10 cellular contexts compared by ENCODE assay signal in genomic region chr3:66439666-66440344, GRCh38.
A peak's percentile ranks its signal among the peaks of the same experiment; 100 is the strongest.
DNase-seq lines count a peak whose midpoint lies in the region; ATAC-seq and TF ChIP-seq lines count a peak whose summit lies in the region.
"Had no signal": no experiment of that assay in that cellular context is flagged by ENCODE, and none has a peak within 500 bp of the region (broad histone marks: within the 10 kb centered on the region; RNA-seq: fewer than 3 reads in every experiment).

No MANE protein-coding gene starts in this region.

- H3K4me1 ChIP-seq in neutrophil (ENCODE audit: control insufficient read depth in 1 of 2, insufficient read depth in 1 of 2, low read depth in 1 of 2, low read length in 1 of 2) (peaks cover 44 to 48% of the 10 kb centered on the region in 2 experiments), BE2C (peaks cover 9% of the 10 kb centered on the region)

- H3K27me3 ChIP-seq in neutrophil (no peaks in the 10 kb centered on the region), BE2C (no peaks in the 10 kb centered on the region)

- TF ChIP-seq CTCF in neutrophil (IDR thresholded peaks at IDR 0.05) (no peak), BE2C (IDR thresholded peaks at IDR 0.05; ENCODE audit: low read depth, low read length) (no peak)

- peak overlapping the region; percentile 66 for H3K27ac ChIP-seq in neutrophil
- H3K27ac ChIP-seq: 22Rv1 had no signal

- DNase-seq in DMS153 treated with DMSO at 0.1 percent for 48 hours (lab: John Stamatoyannopoulos, UW; ENCODE audit: unreplicated experiment) (peak; percentile 16), DMS153 (lab: John Stamatoyannopoulos, UW) (no peak), SKM-1 treated with dmso at 0.1 percent for 144 hours (lab: John Stamatoyannopoulos, UW; ENCODE audit: unreplicated experiment) (peak; percentile 47), BE2C (no peak)
- DNase-seq in Jurkat, Clone E6-1 (ENCODE audit: low read depth, low spot score) = peak; percentile 45
- no peak for DNase-seq in stimulated activated CD4-positive, alpha-beta T cell treated with anti-CD3 and anti-CD28 coated beads, Interleukin-4, amount 100 ng/mL, for 4 hours

- H3K36me3 ChIP-seq in neutrophil (no peaks in the 10 kb centered on the region), BE2C (no peaks in the 10 kb centered on the region)
- H3K36me3 ChIP-seq: HAP-1 had no signal

- ATAC-seq in GM21737 (IDR thresholded peaks at IDR 0.05; ENCODE audit: unreplicated experiment) = no peak

- peak overlapping the region; percentile 5 for H3K4me3 ChIP-seq in Jurkat, Clone E6-1 (ENCODE audit: low read length)
- H3K4me3 ChIP-seq in neutrophil (ENCODE audit: low read depth in 1 of 2, low read length in 1 of 2) (peak overlapping the region in 1 of 2 experiments; percentile 30), BE2C (ENCODE audit: low read depth, low read length) (no peak overlapping the region)
- H3K4me3 ChIP-seq: HAP-1 had no signal

- H3K9me3 ChIP-seq in neutrophil = no peaks in the 10 kb centered on the region
- no peaks in the 10 kb centered on the region for H3K9me3 ChIP-seq in BE2C
- H3K9me3 ChIP-seq: HAP-1 had no signal

Comparison
In these comparisons a context has a peak if more than half of its experiments do, and no peak if none do; other contexts are left out.
1. DNase-seq: peak in DMS153 treated with DMSO at 0.1 percent for 48 hours (single experiment), Jurkat, Clone E6-1 (single experiment) and SKM-1 treated with dmso at 0.1 percent for 144 hours (single experiment); none in DMS153 (single experiment), BE2C (single experiment) and stimulated activated CD4-positive, alpha-beta T cell treated with anti-CD3 and anti-CD28 coated beads, Interleukin-4, amount 100 ng/mL, for 4 hours (0 of 2).